In genomic region chr16:10114411-10114810, GRCh38 we compare ENCODE assay signal across 21 cellular contexts.
DNase-seq lines count a peak whose midpoint lies in the region; ATAC-seq and TF ChIP-seq lines count a peak whose summit lies in the region.
"Had no signal": no experiment of that assay in that cellular context is flagged by ENCODE, and none has a peak within 500 bp of the region (broad histone marks: within the 10 kb centered on the region; RNA-seq: fewer than 3 reads in every experiment).

No MANE protein-coding gene starts in this region.

- no peak overlapping the region for H3K27ac Mint-ChIP-seq in activated CD8-positive, alpha-beta T cell treated with anti-CD3 and anti-CD28 coated beads, Interleukin-2, amount 10 ng/mL, durations not matched to agents 7 days and 5 days
- H3K27ac Mint-ChIP-seq: activated CD4-positive, alpha-beta memory T cell treated with anti-CD3 and anti-CD28 coated beads for 36 hours; activated naive CD8-positive, alpha-beta T cell; memory B cell; natural killer cell treated with Interleukin-12 subunit alpha and Interleukin-12 subunit beta and Interleukin-15 and Interleukin-18, amount 100 ng/mL, for 72 hours had no signal

- no peak for ATAC-seq in activated CD8-positive, alpha-beta T cell treated with anti-CD3 and anti-CD28 coated beads, Interleukin-2, amount 10 ng/mL, durations not matched to agents 7 days and 5 days
- no peak for ATAC-seq in HG03457 (IDR thresholded peaks at IDR 0.05; ENCODE audit: unreplicated experiment)
- ATAC-seq: A549; HepG2; natural killer cell treated with Interleukin-12 subunit alpha and Interleukin-12 subunit beta and Interleukin-15 and Interleukin-18, amount 100 ng/mL, for 72 hours had no signal

- H3K4me1 ChIP-seq in rectal smooth muscle tissue (ENCODE audit: control insufficient read depth, insufficient read depth, low read length), result peaks cover 16% of the 10 kb centered on the region
- H3K4me1 ChIP-seq: A549 had no signal

- H3K27me3 ChIP-seq in rectal smooth muscle tissue (ENCODE audit: control insufficient read depth, insufficient read depth, low read length), result no peaks in the 10 kb centered on the region
- H3K27me3 ChIP-seq: dorsolateral prefrontal cortex had no signal

- no peak overlapping the region for H3K4me3 Mint-ChIP-seq in activated CD8-positive, alpha-beta T cell treated with anti-CD3 and anti-CD28 coated beads, Interleukin-2, amount 10 ng/mL, durations not matched to agents 7 days and 5 days
- H3K4me3 Mint-ChIP-seq: activated CD4-positive, alpha-beta memory T cell treated with anti-CD3 and anti-CD28 coated beads for 36 hours; activated naive CD8-positive, alpha-beta T cell; memory B cell; natural killer cell treated with Interleukin-12 subunit alpha and Interleukin-12 subunit beta and Interleukin-15 and Interleukin-18, amount 100 ng/mL, for 72 hours had no signal

- CTCF ChIA-PET in activated CD8-positive, alpha-beta T cell treated with anti-CD3 and anti-CD28 coated beads, Interleukin-2, amount 10 ng/mL, durations not matched to agents 7 days and 5 days (lab: Charles Lee), result no interaction called here

- peak; percentile 69 for DNase-seq in AG10803 (ENCODE audit: low read depth)
- DNase-seq in RPMI7951 (ENCODE audit: low read depth), result peak; percentile 89
- DNase-seq in fibroblast of peridontal ligament (ENCODE audit: extremely low read depth), result peak; percentile 67
- no peak for DNase-seq in NCI-H526 treated with DMSO at 0.1 percent for 48 hours (lab: John Stamatoyannopoulos, UW)
- DNase-seq in NCI-H1048 (lab: John Stamatoyannopoulos, UW), result no peak
- DNase-seq in activated CD8-positive, alpha-beta T cell treated with anti-CD3 and anti-CD28 coated beads, Interleukin-2, amount 10 ng/mL, durations not matched to agents 7 days and 5 days, result no peak
- DNase-seq: activated CD4-positive, alpha-beta memory T cell treated with anti-CD3 and anti-CD28 coated beads for 36 hours; DMS153; head of caudate nucleus; NCI-H187 treated with DMSO at 0.1 percent for 48 hours; NCI-H446; stimulated activated CD4-positive, alpha-beta T cell treated with anti-CD3 and anti-CD28 coated beads, Interleukin-4, amount 100 ng/mL, for 4 hours had no signal

- no peaks in the 10 kb centered on the region for H3K36me3 Mint-ChIP-seq in activated CD8-positive, alpha-beta T cell treated with anti-CD3 and anti-CD28 coated beads, Interleukin-2, amount 10 ng/mL, durations not matched to agents 7 days and 5 days (ENCODE audit: low read depth)
- H3K36me3 Mint-ChIP-seq: activated CD4-positive, alpha-beta memory T cell treated with anti-CD3 and anti-CD28 coated beads for 36 hours; activated naive CD8-positive, alpha-beta T cell; memory B cell; natural killer cell treated with Interleukin-12 subunit alpha and Interleukin-12 subunit beta and Interleukin-15 and Interleukin-18, amount 100 ng/mL, for 72 hours had no signal

- H3K4me3 ChIP-seq in AG10803 (ENCODE audit: low read length) (no peak overlapping the region), rectal smooth muscle tissue (ENCODE audit: low read length) (no peak overlapping the region)
- H3K4me3 ChIP-seq: A549, dorsolateral prefrontal cortex had no signal

- no peak for TF ChIP-seq CTCF in AG10803 (conservative IDR thresholded peaks at IDR 0.05; ENCODE audit: low read length)

- H3K4me1 Mint-ChIP-seq in activated CD8-positive, alpha-beta T cell treated with anti-CD3 and anti-CD28 coated beads, Interleukin-2, amount 10 ng/mL, durations not matched to agents 7 days and 5 days (ENCODE audit: low read depth), result no peaks in the 10 kb centered on the region
- H3K4me1 Mint-ChIP-seq: memory B cell had no signal

- no peaks in the 10 kb centered on the region for H3K27me3 Mint-ChIP-seq in activated CD8-positive, alpha-beta T cell treated with anti-CD3 and anti-CD28 coated beads, Interleukin-2, amount 10 ng/mL, durations not matched to agents 7 days and 5 days (ENCODE audit: low read depth)
- H3K27me3 Mint-ChIP-seq: activated CD4-positive, alpha-beta memory T cell treated with anti-CD3 and anti-CD28 coated beads for 36 hours had no signal

- H3K9me3 Mint-ChIP-seq in activated CD8-positive, alpha-beta T cell treated with anti-CD3 and anti-CD28 coated beads, Interleukin-2, amount 10 ng/mL, durations not matched to agents 7 days and 5 days (ENCODE audit: insufficient read depth), result no peaks in the 10 kb centered on the region
- H3K9me3 Mint-ChIP-seq: natural killer cell treated with Interleukin-12 subunit alpha and Interleukin-12 subunit beta and Interleukin-15 and Interleukin-18, amount 100 ng/mL, for 72 hours had no signal

- H3K9ac ChIP-seq in rectal smooth muscle tissue (ENCODE audit: low read length), result no peak overlapping the region

- H3K27ac ChIP-seq in rectal smooth muscle tissue (ENCODE audit: low read depth, low read length), result peak overlapping the region; percentile 56
- H3K27ac ChIP-seq: A549, C4-2B had no signal

- H3K36me3 ChIP-seq in rectal smooth muscle tissue (ENCODE audit: control insufficient read depth, insufficient read depth, low read length), result no peaks in the 10 kb centered on the region

- POLR2A ChIA-PET in activated CD8-positive, alpha-beta T cell treated with anti-CD3 and anti-CD28 coated beads, Interleukin-2, amount 10 ng/mL, durations not matched to agents 7 days and 5 days (lab: Charles Lee), result no interaction called here

Comparison
In these comparisons a context has a peak if more than half of its experiments do, and no peak if none do; other contexts are left out.
1. DNase-seq: peak in AG10803 (single experiment), RPMI7951 (single experiment) and fibroblast of peridontal ligament (single experiment); none in NCI-H526 treated with DMSO at 0.1 percent for 48 hours (single experiment), NCI-H1048 (single experiment) and activated CD8-positive, alpha-beta T cell treated with anti-CD3 and anti-CD28 coated beads, Interleukin-2, amount 10 ng/mL, durations not matched to agents 7 days and 5 days (single experiment).